1 cellular context compared by ENCODE assay signal in the genomic region with DNA sequence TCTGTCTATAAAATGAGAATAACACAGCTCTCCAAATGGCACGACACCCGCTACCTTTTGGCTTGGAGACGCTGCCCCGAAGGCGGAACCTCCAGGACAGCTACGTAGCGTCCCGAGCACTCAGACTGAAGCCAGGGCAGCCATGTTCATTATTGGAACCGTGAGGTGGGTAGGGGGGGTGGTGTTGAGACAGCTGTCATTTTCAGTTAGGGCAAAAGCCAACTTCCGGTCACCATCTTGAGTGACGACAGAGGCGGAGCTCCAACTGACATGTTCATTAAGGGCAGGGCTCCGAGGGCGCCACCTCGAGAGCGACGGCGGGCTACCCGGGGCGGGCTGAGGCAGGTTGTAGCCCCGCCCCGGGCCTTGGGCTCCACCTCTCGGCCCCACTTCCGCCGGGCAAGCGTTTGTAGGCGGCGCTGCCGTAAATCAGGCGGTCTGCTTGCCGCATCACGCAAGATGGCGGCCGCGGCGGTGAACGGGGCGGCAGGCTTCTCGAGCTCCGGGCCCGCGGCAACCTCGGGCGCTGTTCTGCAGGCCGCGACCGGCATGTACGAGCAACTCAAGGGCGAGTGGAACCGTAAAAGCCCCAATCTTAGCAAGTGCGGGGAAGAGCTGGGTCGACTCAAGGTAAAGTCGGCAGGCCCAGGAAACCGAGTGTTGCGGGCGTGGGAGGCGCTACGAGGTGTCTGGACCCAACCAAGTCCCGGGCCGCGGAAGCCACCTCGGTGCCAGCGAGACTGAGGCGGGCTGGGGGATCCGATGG.
TF ChIP-seq lines count a peak whose summit lies in the region.

A gene (plus strand): TSS at position 240 of the 766 bp plus-strand sequence. CDS start 31 bp downstream, at position 271.

TF ChIP-seq in GM12878, 131 proteins besides CTCF, POLR2A, EP300 and RAD21 (continued from another document and continues in another):
- TF ChIP-seq, protein P1, sequence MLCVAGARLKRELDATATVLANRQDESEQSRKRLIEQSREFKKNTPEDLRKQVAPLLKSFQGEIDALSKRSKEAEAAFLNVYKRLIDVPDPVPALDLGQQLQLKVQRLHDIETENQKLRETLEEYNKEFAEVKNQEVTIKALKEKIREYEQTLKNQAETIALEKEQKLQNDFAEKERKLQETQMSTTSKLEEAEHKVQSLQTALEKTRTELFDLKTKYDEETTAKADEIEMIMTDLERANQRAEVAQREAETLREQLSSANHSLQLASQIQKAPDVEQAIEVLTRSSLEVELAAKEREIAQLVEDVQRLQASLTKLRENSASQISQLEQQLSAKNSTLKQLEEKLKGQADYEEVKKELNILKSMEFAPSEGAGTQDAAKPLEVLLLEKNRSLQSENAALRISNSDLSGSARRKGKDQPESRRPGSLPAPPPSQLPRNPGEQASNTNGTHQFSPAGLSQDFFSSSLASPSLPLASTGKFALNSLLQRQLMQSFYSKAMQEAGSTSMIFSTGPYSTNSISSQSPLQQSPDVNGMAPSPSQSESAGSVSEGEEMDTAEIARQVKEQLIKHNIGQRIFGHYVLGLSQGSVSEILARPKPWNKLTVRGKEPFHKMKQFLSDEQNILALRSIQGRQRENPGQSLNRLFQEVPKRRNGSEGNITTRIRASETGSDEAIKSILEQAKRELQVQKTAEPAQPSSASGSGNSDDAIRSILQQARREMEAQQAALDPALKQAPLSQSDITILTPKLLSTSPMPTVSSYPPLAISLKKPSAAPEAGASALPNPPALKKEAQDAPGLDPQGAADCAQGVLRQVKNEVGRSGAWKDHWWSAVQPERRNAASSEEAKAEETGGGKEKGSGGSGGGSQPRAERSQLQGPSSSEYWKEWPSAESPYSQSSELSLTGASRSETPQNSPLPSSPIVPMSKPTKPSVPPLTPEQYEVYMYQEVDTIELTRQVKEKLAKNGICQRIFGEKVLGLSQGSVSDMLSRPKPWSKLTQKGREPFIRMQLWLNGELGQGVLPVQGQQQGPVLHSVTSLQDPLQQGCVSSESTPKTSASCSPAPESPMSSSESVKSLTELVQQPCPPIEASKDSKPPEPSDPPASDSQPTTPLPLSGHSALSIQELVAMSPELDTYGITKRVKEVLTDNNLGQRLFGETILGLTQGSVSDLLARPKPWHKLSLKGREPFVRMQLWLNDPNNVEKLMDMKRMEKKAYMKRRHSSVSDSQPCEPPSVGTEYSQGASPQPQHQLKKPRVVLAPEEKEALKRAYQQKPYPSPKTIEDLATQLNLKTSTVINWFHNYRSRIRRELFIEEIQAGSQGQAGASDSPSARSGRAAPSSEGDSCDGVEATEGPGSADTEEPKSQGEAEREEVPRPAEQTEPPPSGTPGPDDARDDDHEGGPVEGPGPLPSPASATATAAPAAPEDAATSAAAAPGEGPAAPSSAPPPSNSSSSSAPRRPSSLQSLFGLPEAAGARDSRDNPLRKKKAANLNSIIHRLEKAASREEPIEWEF (IDR thresholded peaks at IDR 0.05; ENCODE audit: insufficient replicate concordance, low read depth, low read length) = no peak
- TF ChIP-seq, protein P2, sequence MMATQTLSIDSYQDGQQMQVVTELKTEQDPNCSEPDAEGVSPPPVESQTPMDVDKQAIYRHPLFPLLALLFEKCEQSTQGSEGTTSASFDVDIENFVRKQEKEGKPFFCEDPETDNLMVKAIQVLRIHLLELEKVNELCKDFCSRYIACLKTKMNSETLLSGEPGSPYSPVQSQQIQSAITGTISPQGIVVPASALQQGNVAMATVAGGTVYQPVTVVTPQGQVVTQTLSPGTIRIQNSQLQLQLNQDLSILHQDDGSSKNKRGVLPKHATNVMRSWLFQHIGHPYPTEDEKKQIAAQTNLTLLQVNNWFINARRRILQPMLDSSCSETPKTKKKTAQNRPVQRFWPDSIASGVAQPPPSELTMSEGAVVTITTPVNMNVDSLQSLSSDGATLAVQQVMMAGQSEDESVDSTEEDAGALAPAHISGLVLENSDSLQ (IDR thresholded peaks at IDR 0.05) = peak; percentile 96
- TF ChIP-seq SUZ12 (IDR thresholded peaks at IDR 0.05; ENCODE audit: unreplicated experiment) (no peak), NFYA (IDR thresholded peaks at IDR 0.05; ENCODE audit: borderline replicate concordance, low read depth, low read length) (no peak), SIX5 (IDR thresholded peaks at IDR 0.05; ENCODE audit: low read depth, low read length, severe bottlenecking) (peak; percentile 81), MYB (IDR thresholded peaks at IDR 0.05; ENCODE audit: borderline replicate concordance, low read depth, low read length) (peak; percentile 88), ATF7 (IDR thresholded peaks at IDR 0.05; ENCODE audit: low read depth) (peak; percentile 85), KDM1A (IDR thresholded peaks at IDR 0.05; ENCODE audit: borderline replicate concordance) (no peak), TCF3 (IDR thresholded peaks at IDR 0.05; ENCODE audit: borderline replicate concordance, insufficient read depth, low read depth, low read length) (peak; percentile 82; the same call in 1 of the 2 replicates), ZBED1 (IDR thresholded peaks at IDR 0.05; ENCODE audit: borderline replicate concordance) (no peak), EZH2 (IDR thresholded peaks at IDR 0.05; ENCODE audit: borderline replicate concordance, control insufficient read depth, low read depth, low read length) (no peak), NRF1 (conservative IDR thresholded peaks at IDR 0.05; ENCODE audit: low read depth, low read length) (no peak), EED (IDR thresholded peaks at IDR 0.05; ENCODE audit: low read depth) (no peak), HDGF (IDR thresholded peaks at IDR 0.05) (peak; percentile 50; the same call in 1 of the 2 replicates), CREM (IDR thresholded peaks at IDR 0.05; ENCODE audit: low read depth) (peak; percentile 92), CBX3 (IDR thresholded peaks at IDR 0.05; ENCODE audit: borderline replicate concordance, low read depth) (no peak), NFIC (IDR thresholded peaks at IDR 0.05; ENCODE audit: low read depth, low read length) (no peak), ZNF24 (IDR thresholded peaks at IDR 0.05) (no peak), CBFB (IDR thresholded peaks at IDR 0.05; ENCODE audit: low read depth) (peak; percentile 69; the same call in 1 of the 2 replicates), CBX5 (IDR thresholded peaks at IDR 0.05; ENCODE audit: low read depth) (no peak), ZNF384 (IDR thresholded peaks at IDR 0.05; ENCODE audit: borderline replicate concordance, low read depth, low read length) (no peak), BACH1 (IDR thresholded peaks at IDR 0.05; ENCODE audit: borderline replicate concordance) (peak; percentile 88), TCF12 (IDR thresholded peaks at IDR 0.05; ENCODE audit: low read depth, low read length) (peak; percentile 77), ZNF217 (IDR thresholded peaks at IDR 0.05) (no peak), PAX8 (IDR thresholded peaks at IDR 0.05) (no peak), MTA2 (IDR thresholded peaks at IDR 0.05; ENCODE audit: low read depth) (no peak), BHLHE40 (IDR thresholded peaks at IDR 0.05; ENCODE audit: borderline replicate concordance in 1 of 2, low read depth in 2 of 2, low read length in 1 of 2) (peak; percentile 29 to 41; a peak in 1 of 4 replicates), TBL1XR1 (IDR thresholded peaks at IDR 0.05; ENCODE audit: low read depth, low read length) (no peak), SMARCA5 (IDR thresholded peaks at IDR 0.05) (peak; percentile 69; the same call in 1 of the 2 replicates), RAD51 (IDR thresholded peaks at IDR 0.05) (0 out of 2 replicates have a peak, but pooled peaks have one; percentile 15), RUNX3 (IDR thresholded peaks at IDR 0.05; ENCODE audit: low read length) (peak; percentile 65; the same call in 1 of the 2 replicates), HDAC2 (IDR thresholded peaks at IDR 0.05) (no peak), FOS (IDR thresholded peaks at IDR 0.05; ENCODE audit: borderline replicate concordance, extremely low read depth, insufficient read length) (no peak), BCL11A (IDR thresholded peaks at IDR 0.05; ENCODE audit: low read depth, low read length) (no peak), JUND (IDR thresholded peaks at IDR 0.05; ENCODE audit: low read depth, low read length) (no peak)
- TF ChIP-seq, protein P3, sequence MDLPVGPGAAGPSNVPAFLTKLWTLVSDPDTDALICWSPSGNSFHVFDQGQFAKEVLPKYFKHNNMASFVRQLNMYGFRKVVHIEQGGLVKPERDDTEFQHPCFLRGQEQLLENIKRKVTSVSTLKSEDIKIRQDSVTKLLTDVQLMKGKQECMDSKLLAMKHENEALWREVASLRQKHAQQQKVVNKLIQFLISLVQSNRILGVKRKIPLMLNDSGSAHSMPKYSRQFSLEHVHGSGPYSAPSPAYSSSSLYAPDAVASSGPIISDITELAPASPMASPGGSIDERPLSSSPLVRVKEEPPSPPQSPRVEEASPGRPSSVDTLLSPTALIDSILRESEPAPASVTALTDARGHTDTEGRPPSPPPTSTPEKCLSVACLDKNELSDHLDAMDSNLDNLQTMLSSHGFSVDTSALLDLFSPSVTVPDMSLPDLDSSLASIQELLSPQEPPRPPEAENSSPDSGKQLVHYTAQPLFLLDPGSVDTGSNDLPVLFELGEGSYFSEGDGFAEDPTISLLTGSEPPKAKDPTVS (IDR thresholded peaks at IDR 0.05; ENCODE audit: low read depth, low read length) = no peak
- TF ChIP-seq, protein P4, sequence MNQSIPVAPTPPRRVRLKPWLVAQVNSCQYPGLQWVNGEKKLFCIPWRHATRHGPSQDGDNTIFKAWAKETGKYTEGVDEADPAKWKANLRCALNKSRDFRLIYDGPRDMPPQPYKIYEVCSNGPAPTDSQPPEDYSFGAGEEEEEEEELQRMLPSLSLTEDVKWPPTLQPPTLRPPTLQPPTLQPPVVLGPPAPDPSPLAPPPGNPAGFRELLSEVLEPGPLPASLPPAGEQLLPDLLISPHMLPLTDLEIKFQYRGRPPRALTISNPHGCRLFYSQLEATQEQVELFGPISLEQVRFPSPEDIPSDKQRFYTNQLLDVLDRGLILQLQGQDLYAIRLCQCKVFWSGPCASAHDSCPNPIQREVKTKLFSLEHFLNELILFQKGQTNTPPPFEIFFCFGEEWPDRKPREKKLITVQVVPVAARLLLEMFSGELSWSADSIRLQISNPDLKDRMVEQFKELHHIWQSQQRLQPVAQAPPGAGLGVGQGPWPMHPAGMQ (IDR thresholded peaks at IDR 0.05; ENCODE audit: borderline replicate concordance) = no peak
- TF ChIP-seq, protein P5, sequence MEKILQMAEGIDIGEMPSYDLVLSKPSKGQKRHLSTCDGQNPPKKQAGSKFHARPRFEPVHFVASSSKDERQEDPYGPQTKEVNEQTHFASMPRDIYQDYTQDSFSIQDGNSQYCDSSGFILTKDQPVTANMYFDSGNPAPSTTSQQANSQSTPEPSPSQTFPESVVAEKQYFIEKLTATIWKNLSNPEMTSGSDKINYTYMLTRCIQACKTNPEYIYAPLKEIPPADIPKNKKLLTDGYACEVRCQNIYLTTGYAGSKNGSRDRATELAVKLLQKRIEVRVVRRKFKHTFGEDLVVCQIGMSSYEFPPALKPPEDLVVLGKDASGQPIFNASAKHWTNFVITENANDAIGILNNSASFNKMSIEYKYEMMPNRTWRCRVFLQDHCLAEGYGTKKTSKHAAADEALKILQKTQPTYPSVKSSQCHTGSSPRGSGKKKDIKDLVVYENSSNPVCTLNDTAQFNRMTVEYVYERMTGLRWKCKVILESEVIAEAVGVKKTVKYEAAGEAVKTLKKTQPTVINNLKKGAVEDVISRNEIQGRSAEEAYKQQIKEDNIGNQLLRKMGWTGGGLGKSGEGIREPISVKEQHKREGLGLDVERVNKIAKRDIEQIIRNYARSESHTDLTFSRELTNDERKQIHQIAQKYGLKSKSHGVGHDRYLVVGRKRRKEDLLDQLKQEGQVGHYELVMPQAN (conservative IDR thresholded peaks at IDR 0.05) = peak; percentile 95
- TF ChIP-seq, protein P6, sequence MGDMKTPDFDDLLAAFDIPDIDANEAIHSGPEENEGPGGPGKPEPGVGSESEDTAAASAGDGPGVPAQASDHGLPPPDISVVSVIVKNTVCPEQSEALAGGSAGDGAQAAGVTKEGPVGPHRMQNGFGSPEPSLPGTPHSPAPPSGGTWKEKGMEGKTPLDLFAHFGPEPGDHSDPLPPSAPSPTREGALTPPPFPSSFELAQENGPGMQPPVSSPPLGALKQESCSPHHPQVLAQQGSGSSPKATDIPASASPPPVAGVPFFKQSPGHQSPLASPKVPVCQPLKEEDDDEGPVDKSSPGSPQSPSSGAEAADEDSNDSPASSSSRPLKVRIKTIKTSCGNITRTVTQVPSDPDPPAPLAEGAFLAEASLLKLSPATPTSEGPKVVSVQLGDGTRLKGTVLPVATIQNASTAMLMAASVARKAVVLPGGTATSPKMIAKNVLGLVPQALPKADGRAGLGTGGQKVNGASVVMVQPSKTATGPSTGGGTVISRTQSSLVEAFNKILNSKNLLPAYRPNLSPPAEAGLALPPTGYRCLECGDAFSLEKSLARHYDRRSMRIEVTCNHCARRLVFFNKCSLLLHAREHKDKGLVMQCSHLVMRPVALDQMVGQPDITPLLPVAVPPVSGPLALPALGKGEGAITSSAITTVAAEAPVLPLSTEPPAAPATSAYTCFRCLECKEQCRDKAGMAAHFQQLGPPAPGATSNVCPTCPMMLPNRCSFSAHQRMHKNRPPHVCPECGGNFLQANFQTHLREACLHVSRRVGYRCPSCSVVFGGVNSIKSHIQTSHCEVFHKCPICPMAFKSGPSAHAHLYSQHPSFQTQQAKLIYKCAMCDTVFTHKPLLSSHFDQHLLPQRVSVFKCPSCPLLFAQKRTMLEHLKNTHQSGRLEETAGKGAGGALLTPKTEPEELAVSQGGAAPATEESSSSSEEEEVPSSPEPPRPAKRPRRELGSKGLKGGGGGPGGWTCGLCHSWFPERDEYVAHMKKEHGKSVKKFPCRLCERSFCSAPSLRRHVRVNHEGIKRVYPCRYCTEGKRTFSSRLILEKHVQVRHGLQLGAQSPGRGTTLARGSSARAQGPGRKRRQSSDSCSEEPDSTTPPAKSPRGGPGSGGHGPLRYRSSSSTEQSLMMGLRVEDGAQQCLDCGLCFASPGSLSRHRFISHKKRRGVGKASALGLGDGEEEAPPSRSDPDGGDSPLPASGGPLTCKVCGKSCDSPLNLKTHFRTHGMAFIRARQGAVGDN (IDR thresholded peaks at IDR 0.05) = peak; percentile 67
- TF ChIP-seq, protein P7, sequence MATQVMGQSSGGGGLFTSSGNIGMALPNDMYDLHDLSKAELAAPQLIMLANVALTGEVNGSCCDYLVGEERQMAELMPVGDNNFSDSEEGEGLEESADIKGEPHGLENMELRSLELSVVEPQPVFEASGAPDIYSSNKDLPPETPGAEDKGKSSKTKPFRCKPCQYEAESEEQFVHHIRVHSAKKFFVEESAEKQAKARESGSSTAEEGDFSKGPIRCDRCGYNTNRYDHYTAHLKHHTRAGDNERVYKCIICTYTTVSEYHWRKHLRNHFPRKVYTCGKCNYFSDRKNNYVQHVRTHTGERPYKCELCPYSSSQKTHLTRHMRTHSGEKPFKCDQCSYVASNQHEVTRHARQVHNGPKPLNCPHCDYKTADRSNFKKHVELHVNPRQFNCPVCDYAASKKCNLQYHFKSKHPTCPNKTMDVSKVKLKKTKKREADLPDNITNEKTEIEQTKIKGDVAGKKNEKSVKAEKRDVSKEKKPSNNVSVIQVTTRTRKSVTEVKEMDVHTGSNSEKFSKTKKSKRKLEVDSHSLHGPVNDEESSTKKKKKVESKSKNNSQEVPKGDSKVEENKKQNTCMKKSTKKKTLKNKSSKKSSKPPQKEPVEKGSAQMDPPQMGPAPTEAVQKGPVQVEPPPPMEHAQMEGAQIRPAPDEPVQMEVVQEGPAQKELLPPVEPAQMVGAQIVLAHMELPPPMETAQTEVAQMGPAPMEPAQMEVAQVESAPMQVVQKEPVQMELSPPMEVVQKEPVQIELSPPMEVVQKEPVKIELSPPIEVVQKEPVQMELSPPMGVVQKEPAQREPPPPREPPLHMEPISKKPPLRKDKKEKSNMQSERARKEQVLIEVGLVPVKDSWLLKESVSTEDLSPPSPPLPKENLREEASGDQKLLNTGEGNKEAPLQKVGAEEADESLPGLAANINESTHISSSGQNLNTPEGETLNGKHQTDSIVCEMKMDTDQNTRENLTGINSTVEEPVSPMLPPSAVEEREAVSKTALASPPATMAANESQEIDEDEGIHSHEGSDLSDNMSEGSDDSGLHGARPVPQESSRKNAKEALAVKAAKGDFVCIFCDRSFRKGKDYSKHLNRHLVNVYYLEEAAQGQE (IDR thresholded peaks at IDR 0.05; ENCODE audit: low read depth, low read length) = no peak; the same call in 1 of the 2 replicates
